10 cellular contexts compared by ENCODE assay signal in the genomic region with DNA sequence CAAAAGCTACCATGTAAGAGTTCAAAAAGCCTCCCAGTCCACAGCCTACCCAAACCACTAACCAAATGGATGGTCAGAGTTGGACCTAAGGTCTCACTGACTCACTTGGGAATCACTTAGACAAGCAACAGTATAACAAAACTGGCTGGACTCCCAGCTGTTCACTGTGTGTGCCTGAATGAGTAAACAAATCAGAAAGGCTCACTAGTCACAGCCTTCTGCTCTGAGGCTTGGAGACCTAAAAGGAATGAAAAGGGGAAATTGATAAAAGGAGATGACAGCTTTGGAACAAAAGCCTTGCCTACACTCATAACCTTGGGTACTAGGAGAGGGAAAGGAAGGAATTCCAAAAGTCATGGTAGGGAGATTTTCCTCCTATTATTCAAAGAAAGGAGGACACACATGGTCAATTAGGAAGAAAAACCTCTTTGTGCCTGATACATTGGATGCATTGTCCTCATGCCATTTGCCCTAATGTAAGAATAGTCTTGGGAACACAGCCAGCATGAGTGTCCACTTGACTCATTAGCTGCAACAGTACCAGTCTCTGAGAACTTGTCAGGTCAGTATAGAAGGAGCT.
DNase-seq lines count a peak whose midpoint lies in the region; ATAC-seq, FAIRE-seq and TF ChIP-seq lines count a peak whose summit lies in the region.
"Had no signal": no experiment of that assay in that cellular context is flagged by ENCODE, and none has a peak within 500 bp of the region (broad histone marks: within the 10 kb centered on the region; RNA-seq: fewer than 3 reads in every experiment).

No MANE protein-coding gene starts in this region.

- intact Hi-C loops in left colon (cut with DNase I, micrococcal nuclease): no loop called here
- intact Hi-C loops in CD4-positive, alpha-beta T cell (cut with DNase I, micrococcal nuclease): no loop called here

- no peak overlapping the region for H3K27ac Mint-ChIP-seq in CD4-positive, alpha-beta T cell

- no peak overlapping the region for H3K4me3 Mint-ChIP-seq in CD4-positive, alpha-beta T cell

- peak; percentile 13 to 71 for DNase-seq in A549 (ENCODE audit: low read depth in 1 of 2, low spot score in 1 of 2)
- peak; percentile 88 for DNase-seq in LNCaP clone FGC (ENCODE audit: low read depth)
- peak; percentile 91 for DNase-seq in bronchial epithelial cell (ENCODE audit: low read depth)
- no peak for DNase-seq in left colon
- no peak for DNase-seq in coronary artery (ENCODE audit: low spot score)
- no peak for DNase-seq in NCI-H526 treated with DMSO at 0.1 percent for 48 hours (lab: John Stamatoyannopoulos, UW)
- no peak for DNase-seq in CD4-positive, alpha-beta T cell
- DNase-seq: DMS79; stimulated activated CD8-positive, alpha-beta memory T cell treated with anti-CD3 and anti-CD28 coated beads, Interleukin-4, amount 100 ng/mL, for 48 hours had no signal

- no peaks in the 10 kb centered on the region for H3K4me1 Mint-ChIP-seq in CD4-positive, alpha-beta T cell (ENCODE audit: low read depth)

- no peaks in the 10 kb centered on the region for H3K27me3 ChIP-seq in bronchial epithelial cell (ENCODE audit: control insufficient read depth, insufficient read depth, low read length)
- H3K27me3 ChIP-seq in CD4-positive, alpha-beta T cell (ENCODE audit: control insufficient read depth, insufficient read depth, low read length): peaks cover 7% of the 10 kb centered on the region

- H3K4me1 ChIP-seq in A549: peaks cover 30% of the 10 kb centered on the region

- H3K4me3 ChIP-seq in A549 (no peak overlapping the region), LNCaP clone FGC (ENCODE audit: low read depth, low read length) (no peak overlapping the region), bronchial epithelial cell (ENCODE audit: low read depth, low read length) (no peak overlapping the region), coronary artery (no peak overlapping the region)

- ATAC-seq in A549 (peak; percentile 94 to 96), left colon (peak; percentile 40), HG02884 (IDR thresholded peaks at IDR 0.05; ENCODE audit: unreplicated experiment) (no peak)
- no peak for ATAC-seq in CD4-positive, alpha-beta T cell (ENCODE audit: poor library complexity)

- no peak for TF ChIP-seq POLR2A in A549 (IDR thresholded peaks at IDR 0.05; ENCODE audit: low read length)

- no peaks in the 10 kb centered on the region for H3K9me3 ChIP-seq in A549
- no peaks in the 10 kb centered on the region for H3K9me3 ChIP-seq in CD4-positive, alpha-beta T cell (ENCODE audit: control insufficient read depth, low read length)

- no peak for TF ChIP-seq EP300 in A549 (IDR thresholded peaks at IDR 0.05)

- H3K9me3 Mint-ChIP-seq in CD4-positive, alpha-beta T cell: no peaks in the 10 kb centered on the region

- CTCF ChIA-PET in A549 (lab: Yijun Ruan, JAX): interaction anchor here (0.7 to 1.5 kb wide), 4 partner anchors 33 to 199 kb away, joined by 3 to 5 read pairs (median 4); no protein-coding TSS in a partner anchor
- CTCF ChIA-PET in CD4-positive, alpha-beta T cell (lab: Charles Lee): no interaction called here

- no peak for TF ChIP-seq RAD21 in A549 (conservative IDR thresholded peaks at IDR 0.05 in 1 of 2, IDR thresholded peaks at IDR 0.05 in 1 of 2)

- peak overlapping the region; percentile 84 for H3K4me2 ChIP-seq in A549

- H3K36me3 Mint-ChIP-seq in CD4-positive, alpha-beta T cell (ENCODE audit: low read depth): no peaks in the 10 kb centered on the region

- no peaks in the 10 kb centered on the region for H3K36me3 ChIP-seq in bronchial epithelial cell (ENCODE audit: control insufficient read depth, insufficient read depth, low read length)

- POLR2A ChIA-PET in A549 (lab: Yijun Ruan, JAX): no interaction called here
- POLR2A ChIA-PET in CD4-positive, alpha-beta T cell (lab: Charles Lee): no interaction called here

- H3K27ac ChIP-seq in A549 (peak overlapping the region; percentile 58 to 72), coronary artery (no peak overlapping the region)
- H3K27ac ChIP-seq in CD4-positive, alpha-beta T cell (ENCODE audit: low read depth, low read length): no peak overlapping the region

- TF ChIP-seq CTCF in A549 (IDR thresholded peaks at IDR 0.05) (no peak), LNCaP clone FGC (IDR thresholded peaks at IDR 0.05; ENCODE audit: control insufficient read depth, extremely low read depth, insufficient read depth) (no peak), bronchial epithelial cell (IDR thresholded peaks at IDR 0.05; ENCODE audit: insufficient read depth, low read length, severe bottlenecking) (no peak), coronary artery (IDR thresholded peaks at IDR 0.05) (no peak)
- no peak for TF ChIP-seq CTCF in CD4-positive, alpha-beta T cell (IDR thresholded peaks at IDR 0.05)

- H3K27me3 Mint-ChIP-seq in CD4-positive, alpha-beta T cell: peaks cover 34% of the 10 kb centered on the region

- FAIRE-seq in A549 (lab: Jason Lieb, UNC) (no peak), bronchial epithelial cell (lab: Jason Lieb, UNC) (no peak)

TF ChIP-seq in A549, 52 proteins besides CTCF, POLR2A, EP300 and RAD21:
- TF ChIP-seq FOSL2 (IDR thresholded peaks at IDR 0.05): 0 out of 2 replicates have a peak, but pooled peaks have one; percentile 36
- TF ChIP-seq FOSL2 (CRISPR knock-in tag; IDR thresholded peaks at IDR 0.05): peak; percentile 30; the same call in 1 of the 2 replicates
- no peak for TF ChIP-seq HDAC2 (IDR thresholded peaks at IDR 0.05)
- TF ChIP-seq, protein P1, sequence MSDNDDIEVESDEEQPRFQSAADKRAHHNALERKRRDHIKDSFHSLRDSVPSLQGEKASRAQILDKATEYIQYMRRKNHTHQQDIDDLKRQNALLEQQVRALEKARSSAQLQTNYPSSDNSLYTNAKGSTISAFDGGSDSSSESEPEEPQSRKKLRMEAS (IDR thresholded peaks at IDR 0.05): peak; percentile 31; the same call in 1 of the 2 replicates
- no peak for TF ChIP-seq ZC3H11A (IDR thresholded peaks at IDR 0.05)
- TF ChIP-seq, protein P2, sequence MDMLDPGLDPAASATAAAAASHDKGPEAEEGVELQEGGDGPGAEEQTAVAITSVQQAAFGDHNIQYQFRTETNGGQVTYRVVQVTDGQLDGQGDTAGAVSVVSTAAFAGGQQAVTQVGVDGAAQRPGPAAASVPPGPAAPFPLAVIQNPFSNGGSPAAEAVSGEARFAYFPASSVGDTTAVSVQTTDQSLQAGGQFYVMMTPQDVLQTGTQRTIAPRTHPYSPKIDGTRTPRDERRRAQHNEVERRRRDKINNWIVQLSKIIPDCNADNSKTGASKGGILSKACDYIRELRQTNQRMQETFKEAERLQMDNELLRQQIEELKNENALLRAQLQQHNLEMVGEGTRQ (IDR thresholded peaks at IDR 0.05): no peak
- no peak for TF ChIP-seq PHF8 (IDR thresholded peaks at IDR 0.05; ENCODE audit: borderline replicate concordance, low read depth)
- no peak for TF ChIP-seq NPAS2 (CRISPR knock-in tag; IDR thresholded peaks at IDR 0.05; ENCODE audit: borderline replicate concordance)
- peak; percentile 15; the same call in 1 of the 2 replicates for TF ChIP-seq GATA3 (IDR thresholded peaks at IDR 0.05; ENCODE audit: borderline replicate concordance)
- no peak for TF ChIP-seq TFCP2L1 (CRISPR knock-in tag; IDR thresholded peaks at IDR 0.05)
- TF ChIP-seq, protein P3, sequence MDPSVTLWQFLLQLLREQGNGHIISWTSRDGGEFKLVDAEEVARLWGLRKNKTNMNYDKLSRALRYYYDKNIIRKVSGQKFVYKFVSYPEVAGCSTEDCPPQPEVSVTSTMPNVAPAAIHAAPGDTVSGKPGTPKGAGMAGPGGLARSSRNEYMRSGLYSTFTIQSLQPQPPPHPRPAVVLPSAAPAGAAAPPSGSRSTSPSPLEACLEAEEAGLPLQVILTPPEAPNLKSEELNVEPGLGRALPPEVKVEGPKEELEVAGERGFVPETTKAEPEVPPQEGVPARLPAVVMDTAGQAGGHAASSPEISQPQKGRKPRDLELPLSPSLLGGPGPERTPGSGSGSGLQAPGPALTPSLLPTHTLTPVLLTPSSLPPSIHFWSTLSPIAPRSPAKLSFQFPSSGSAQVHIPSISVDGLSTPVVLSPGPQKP (IDR thresholded peaks at IDR 0.05; ENCODE audit: low read depth, low read length): no peak
- peak; percentile 49; the same call in 1 of the 2 replicates for TF ChIP-seq JUNB (IDR thresholded peaks at IDR 0.05)
- TF ChIP-seq RARB (CRISPR knock-in tag; IDR thresholded peaks at IDR 0.05): no peak
- TF ChIP-seq HOXB5 (CRISPR knock-in tag; IDR thresholded peaks at IDR 0.05): no peak
- no peak for TF ChIP-seq MAZ (IDR thresholded peaks at IDR 0.05; ENCODE audit: borderline replicate concordance, low read depth, low read length)

Comparison
In these comparisons a context has a peak if more than half of its experiments do, and no peak if none do; other contexts are left out.
1. ATAC-seq: peak in A549 (2 of 2) and left colon (single experiment); none in HG02884 (single experiment) and CD4-positive, alpha-beta T cell (single experiment).
2. DNase-seq: peak in A549 (2 of 2), LNCaP clone FGC (single experiment) and bronchial epithelial cell (single experiment); none in left colon (0 of 2), coronary artery (single experiment), NCI-H526 treated with DMSO at 0.1 percent for 48 hours (single experiment) and CD4-positive, alpha-beta T cell (0 of 10).
3. H3K27ac ChIP-seq: peak in A549 (2 of 2); none in coronary artery (0 of 2) and CD4-positive, alpha-beta T cell (single experiment).